In genomic region chr12:106302401-106303201, GRCh38 we compare ENCODE assay signal across 1 cellular context.
TF ChIP-seq lines count a peak whose summit lies in the region.

TSS of gene TCP11L2 (plus strand) at chr12:106302733. CDS start at chr12:106311076, 8,343 bp downstream.

TF ChIP-seq in HepG2, 621 proteins besides CTCF, POLR2A, EP300 and RAD21 (continued from another document and continues in another):
- TF ChIP-seq ZNF878 (CRISPR knock-in tag; IDR thresholded peaks at IDR 0.05) (0 out of 2 replicates have a peak, but pooled peaks have one; percentile 23), TSC22D2 (CRISPR knock-in tag; IDR thresholded peaks at IDR 0.05; ENCODE audit: borderline replicate concordance) (no peak), MEIS2 (CRISPR knock-in tag; IDR thresholded peaks at IDR 0.05) (0 out of 2 replicates have a peak, but pooled peaks have one; percentile 45), SRSF1 (optimal IDR thresholded peaks at IDR 0.05; ENCODE audit: low read depth, low read length) (peak; percentile 31), PHB2 (IDR thresholded peaks at IDR 0.05; ENCODE audit: partially characterized antibody) (no peak), TIGD3 (CRISPR knock-in tag; IDR thresholded peaks at IDR 0.05; ENCODE audit: borderline replicate concordance) (no peak), ZNF550 (CRISPR knock-in tag; IDR thresholded peaks at IDR 0.05; ENCODE audit: borderline replicate concordance) (no peak; the same call in 1 of the 2 replicates), REXO4 (CRISPR knock-in tag; IDR thresholded peaks at IDR 0.05; ENCODE audit: borderline replicate concordance) (no peak), ZNF263 (CRISPR knock-in tag; IDR thresholded peaks at IDR 0.05) (no peak), PBX3 (CRISPR knock-in tag; IDR thresholded peaks at IDR 0.05; ENCODE audit: borderline replicate concordance) (no peak), MIER3 (CRISPR knock-in tag; IDR thresholded peaks at IDR 0.05; ENCODE audit: borderline replicate concordance) (no peak), ZNF567 (CRISPR knock-in tag; IDR thresholded peaks at IDR 0.05; ENCODE audit: borderline replicate concordance) (0 out of 2 replicates have a peak, but pooled peaks have one; percentile 52), ZNF136 (CRISPR knock-in tag; IDR thresholded peaks at IDR 0.05; ENCODE audit: low read depth) (no peak), MXD1 (CRISPR knock-in tag; IDR thresholded peaks at IDR 0.05) (no peak), ATF7 (IDR thresholded peaks at IDR 0.05) (peak; percentile 87), ATF7 (CRISPR knock-in tag; IDR thresholded peaks at IDR 0.05) (no peak), ATM (IDR thresholded peaks at IDR 0.05; ENCODE audit: borderline replicate concordance) (no peak), ZNF83 (CRISPR knock-in tag; IDR thresholded peaks at IDR 0.05; ENCODE audit: borderline replicate concordance) (0 out of 2 replicates have a peak, but pooled peaks have one; percentile 56), NAIF1 (CRISPR knock-in tag; IDR thresholded peaks at IDR 0.05; ENCODE audit: borderline replicate concordance) (peak; percentile 49), ZNF235 (CRISPR knock-in tag; IDR thresholded peaks at IDR 0.05; ENCODE audit: borderline replicate concordance) (no peak), RCOR2 (CRISPR knock-in tag; IDR thresholded peaks at IDR 0.05) (no peak), ZNF431 (CRISPR knock-in tag; IDR thresholded peaks at IDR 0.05; ENCODE audit: borderline replicate concordance, low read depth) (no peak), AHDC1 (CRISPR knock-in tag; IDR thresholded peaks at IDR 0.05; ENCODE audit: borderline replicate concordance) (no peak), E2F5 (CRISPR knock-in tag; conservative IDR thresholded peaks at IDR 0.05) (no peak), ZNF773 (CRISPR knock-in tag; IDR thresholded peaks at IDR 0.05; ENCODE audit: borderline replicate concordance) (no peak), ZFP90 (CRISPR knock-in tag; IDR thresholded peaks at IDR 0.05; ENCODE audit: borderline replicate concordance) (no peak), ZSCAN30 (CRISPR knock-in tag; IDR thresholded peaks at IDR 0.05) (0 out of 2 replicates have a peak, but pooled peaks have one; percentile 52), DR1 (CRISPR knock-in tag; IDR thresholded peaks at IDR 0.05) (peak; percentile 30; the same call in 1 of the 2 replicates), MEIS1 (CRISPR knock-in tag; IDR thresholded peaks at IDR 0.05; ENCODE audit: borderline replicate concordance) (peak; percentile 29), PCBP2 (optimal IDR thresholded peaks at IDR 0.05; ENCODE audit: low read depth, low read length, poor library complexity, severe bottlenecking) (no peak), ZNF3 (CRISPR knock-in tag; IDR thresholded peaks at IDR 0.05) (no peak), CREM (IDR thresholded peaks at IDR 0.05) (peak; percentile 22; the same call in 1 of the 2 replicates), CREM (CRISPR knock-in tag; IDR thresholded peaks at IDR 0.05) (no peak), ZSCAN12 (CRISPR knock-in tag; IDR thresholded peaks at IDR 0.05) (no peak), FOXO4 (CRISPR knock-in tag; conservative IDR thresholded peaks at IDR 0.05) (no peak), ZNF597 (CRISPR knock-in tag; IDR thresholded peaks at IDR 0.05) (no peak), THAP9 (CRISPR knock-in tag; IDR thresholded peaks at IDR 0.05; ENCODE audit: borderline replicate concordance) (peak; percentile 51; the same call in 1 of the 2 replicates), ETV6 (CRISPR knock-in tag; conservative IDR thresholded peaks at IDR 0.05) (no peak), FUBP1 (CRISPR knock-in tag; IDR thresholded peaks at IDR 0.05; ENCODE audit: borderline replicate concordance) (no peak), CERS6 (CRISPR knock-in tag; IDR thresholded peaks at IDR 0.05) (no peak), ZBTB2 (CRISPR knock-in tag; IDR thresholded peaks at IDR 0.05; ENCODE audit: low read depth) (no peak; the same call in 1 of the 2 replicates), SP5 (CRISPR knock-in tag; IDR thresholded peaks at IDR 0.05; ENCODE audit: borderline replicate concordance, low read depth) (no peak)
